In the genomic region with DNA sequence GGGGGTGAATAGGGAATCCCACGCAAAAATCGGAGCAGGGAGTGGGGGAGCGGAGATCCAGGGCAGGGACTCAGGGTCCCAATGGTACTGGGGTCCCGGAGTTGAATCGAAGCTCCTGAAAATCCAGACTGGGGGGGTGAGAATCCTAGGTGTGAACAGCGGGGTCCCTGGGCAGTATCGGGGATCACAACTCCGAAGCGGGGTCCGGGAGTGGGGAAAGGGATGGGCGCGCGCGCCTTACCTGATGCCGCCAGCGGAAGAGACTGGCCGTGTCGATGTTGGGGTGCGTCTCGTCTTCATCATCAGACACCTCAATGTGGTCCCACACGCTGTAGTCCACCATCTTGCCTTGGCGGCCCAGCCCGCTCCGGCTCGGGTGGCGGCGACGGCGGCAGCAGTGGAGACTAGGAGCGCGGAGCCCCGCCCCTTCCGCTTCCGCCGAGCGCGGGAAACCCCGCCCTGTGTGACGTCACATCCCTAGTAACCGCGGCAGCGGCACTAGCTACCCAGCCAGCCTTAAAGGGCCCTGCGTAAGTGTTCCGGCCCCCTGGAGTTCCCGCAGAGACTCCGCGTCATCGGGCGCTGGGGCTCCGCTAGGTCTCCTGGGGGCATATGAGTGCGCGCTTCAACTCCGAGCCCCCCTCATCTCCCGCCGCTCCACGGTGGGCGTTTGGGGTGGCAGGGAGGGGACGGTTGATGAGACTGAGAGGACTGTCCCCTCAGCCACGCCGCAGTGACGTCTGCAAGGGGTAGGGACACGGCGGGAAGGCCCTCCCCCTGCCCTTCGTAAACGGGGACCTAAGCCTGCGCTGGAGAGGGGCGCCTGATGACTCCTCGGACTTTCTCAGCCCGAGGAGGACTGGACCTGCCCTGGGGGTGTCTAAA, we compare ENCODE assay signal across 8 cellular contexts. TPM values are rescaled to one million over a fixed set of nuclear protein-coding genes. Genes with fewer than 3 reads are reported as not detected.
DNase-seq lines count a peak whose midpoint lies in the region; ATAC-seq, FAIRE-seq and TF ChIP-seq lines count a peak whose summit lies in the region.

CDC37 (minus strand) TSS at position 406 of the 885 bp plus-strand sequence; CDS start at position 343, 63 bp downstream.

- WGBS in adrenal gland, 4 donors, result 0 to 1% (median 0%) methylated on average over 9 to 69 of the region's 69 CpGs
- 0% methylated on average over 69 of the region's 69 CpGs for WGBS in heart right ventricle, 2 donors

- peak within 1 kb of the TSS; percentile 98 for H3K27ac Mint-ChIP-seq in progenitor cell of endocrine pancreas

- H3K27me3 ChIP-seq in adrenal gland, result peaks cover 6% of the 10 kb centered on the region
- H3K27me3 ChIP-seq in heart right ventricle, result peaks cover 6 to 30% (median 25%) of the 10 kb centered on the region in 7 donors
- H3K27me3 ChIP-seq in upper lobe of right lung, result peaks cover 7% of the 10 kb centered on the region

- H3K9me3 ChIP-seq in adrenal gland (replicated peaks in 1 of 3) (no peaks in the 10 kb centered on the region), heart right ventricle (no peaks in the 10 kb centered on the region), upper lobe of right lung (no peaks in the 10 kb centered on the region)

- H3K36me3 ChIP-seq in adrenal gland (replicated peaks in 1 of 2) (no peaks in the 10 kb centered on the region), heart right ventricle (peaks cover 0 to 22% (median 0%) of the 10 kb centered on the region in 9 donors), upper lobe of right lung (peaks cover 8% of the 10 kb centered on the region)

- peak within 1 kb of the TSS; percentile 95 for H3K4me3 Mint-ChIP-seq in progenitor cell of endocrine pancreas (ENCODE audit: low read depth)

- TF ChIP-seq CTCF in adrenal gland (IDR thresholded peaks at IDR 0.05), result peak in 1 of 6 experiments; percentile 2
- TF ChIP-seq CTCF in heart right ventricle (IDR thresholded peaks at IDR 0.05), result no peak
- no peak for TF ChIP-seq CTCF in progenitor cell of endocrine pancreas (IDR thresholded peaks at IDR 0.05; ENCODE audit: unreplicated experiment)
- TF ChIP-seq CTCF in upper lobe of right lung (IDR thresholded peaks at IDR 0.05), result no peak

- H3K27me3 Mint-ChIP-seq in progenitor cell of endocrine pancreas, result peaks cover 30% of the 10 kb centered on the region

- no peaks in the 10 kb centered on the region for H3K9me3 Mint-ChIP-seq in progenitor cell of endocrine pancreas (ENCODE audit: low read depth)

- peak within 1 kb of the TSS; percentile 59 to 98 (median 77) for H3K4me3 ChIP-seq in adrenal gland
- H3K4me3 ChIP-seq in heart right ventricle, result peak within 1 kb of the TSS; percentile 63 to 99 (median 96)
- H3K4me3 ChIP-seq in upper lobe of right lung, result peak within 1 kb of the TSS; percentile 89

- DNase-seq in GM12892 (ENCODE audit: insufficient read length) (peak; percentile 99), NCI-H146 treated with DMSO at 0.1 percent for 48 hours (lab: John Stamatoyannopoulos, UW; ENCODE audit: unreplicated experiment) (peak; percentile 90), T-helper 1 cell (peak; percentile 93 to 98 (median 97)), adrenal gland (peak; percentile 94 to 99 (median 97)), heart right ventricle (peak; percentile 95 to 97), progenitor cell of endocrine pancreas (ENCODE audit: low spot score, unreplicated experiment) (peak; percentile 96), upper lobe of right lung (peak; percentile 98)

- H3K27ac ChIP-seq in adrenal gland (peak within 1 kb of the TSS in 4 of 5 donors; percentile 64 to 82 (median 70)), heart right ventricle (peak within 1 kb of the TSS; percentile 67 to 94 (median 89)), upper lobe of right lung (peak within 1 kb of the TSS; percentile 71)

- no peaks in the 10 kb centered on the region for H3K36me3 Mint-ChIP-seq in progenitor cell of endocrine pancreas (ENCODE audit: insufficient read depth)

- intact Hi-C loops in adrenal gland (cut with DNase I), result loop anchor here in 1 of 2 donors (10.0 kb wide), 1 partner anchor 171 kb away; no protein-coding TSS in a partner anchor
- intact Hi-C loops in heart right ventricle (cut with DNase I), result loop anchor here in 6 of 10 donors (1.0 to 10.0 kb wide), 6 partner anchors 21 to 171 kb away; partner anchors contain the start of genes CDKN2D (in 1 of the 6) and KRI1 (in 1 of the 6)
- intact Hi-C loops in upper lobe of right lung (cut with DNase I), result loop anchor here (5.0 kb wide), 1 partner anchor 146 kb away; no protein-coding TSS in a partner anchor

- peaks cover 12% of the 10 kb centered on the region for H3K4me1 Mint-ChIP-seq in progenitor cell of endocrine pancreas (ENCODE audit: low read depth)

- peaks cover 28 to 29% of the 10 kb centered on the region in 2 donors for H3K4me1 ChIP-seq in adrenal gland (replicated peaks in 1 of 2)
- peaks cover 33 to 83% (median 59%) of the 10 kb centered on the region in 9 donors for H3K4me1 ChIP-seq in heart right ventricle
- peaks cover 47% of the 10 kb centered on the region for H3K4me1 ChIP-seq in upper lobe of right lung

- TF ChIP-seq POLR2A in GM12892 (IDR thresholded peaks at IDR 0.05; ENCODE audit: low read depth, low read length), result peak; percentile 98
- peak; percentile 51 to 75 for TF ChIP-seq POLR2A in adrenal gland (IDR thresholded peaks at IDR 0.05)

- peak; percentile 99 for FAIRE-seq in GM12892 (lab: Jason Lieb, UNC)

- ATAC-seq in HG02852 (IDR thresholded peaks at IDR 0.05; ENCODE audit: unreplicated experiment), result peak; percentile 75
- peak; percentile 92 to 97 (median 96) for ATAC-seq in heart right ventricle
- peak; percentile 93 for ATAC-seq in upper lobe of right lung

RNA-seq across cellular contexts. Expression of gene CDC37, which starts in this region (rescaled TPM):
- polyA plus RNA-seq in GM12892 (2012; ENCODE audit: missing spikeins), result 114 TPM
- total RNA-seq in adrenal gland (100 to 1,000 TPM in 3 of 8 donors, 10 to 100 TPM in 5; 72.8 to 137 (median 97.2) TPM), heart right ventricle (100 to 1,000 TPM; 106 to 179 (median 121) TPM), progenitor cell of endocrine pancreas (148 and 149 TPM in 2 replicates), upper lobe of right lung (154 TPM)
- polyA plus RNA-seq in adrenal gland (100 to 1,000 TPM; 117 to 518 (median 317) TPM), heart right ventricle (100 to 1,000 TPM; 217 to 422 TPM)

Comparison
In these comparisons a context has a peak if more than half of its experiments do, and no peak if none do; other contexts are left out.
1. Peak in every context shown above with its lines: DNase-seq, ATAC-seq, H3K4me3 ChIP-seq and H3K27ac ChIP-seq.